1 cellular context compared by ENCODE assay signal in the genomic region with DNA sequence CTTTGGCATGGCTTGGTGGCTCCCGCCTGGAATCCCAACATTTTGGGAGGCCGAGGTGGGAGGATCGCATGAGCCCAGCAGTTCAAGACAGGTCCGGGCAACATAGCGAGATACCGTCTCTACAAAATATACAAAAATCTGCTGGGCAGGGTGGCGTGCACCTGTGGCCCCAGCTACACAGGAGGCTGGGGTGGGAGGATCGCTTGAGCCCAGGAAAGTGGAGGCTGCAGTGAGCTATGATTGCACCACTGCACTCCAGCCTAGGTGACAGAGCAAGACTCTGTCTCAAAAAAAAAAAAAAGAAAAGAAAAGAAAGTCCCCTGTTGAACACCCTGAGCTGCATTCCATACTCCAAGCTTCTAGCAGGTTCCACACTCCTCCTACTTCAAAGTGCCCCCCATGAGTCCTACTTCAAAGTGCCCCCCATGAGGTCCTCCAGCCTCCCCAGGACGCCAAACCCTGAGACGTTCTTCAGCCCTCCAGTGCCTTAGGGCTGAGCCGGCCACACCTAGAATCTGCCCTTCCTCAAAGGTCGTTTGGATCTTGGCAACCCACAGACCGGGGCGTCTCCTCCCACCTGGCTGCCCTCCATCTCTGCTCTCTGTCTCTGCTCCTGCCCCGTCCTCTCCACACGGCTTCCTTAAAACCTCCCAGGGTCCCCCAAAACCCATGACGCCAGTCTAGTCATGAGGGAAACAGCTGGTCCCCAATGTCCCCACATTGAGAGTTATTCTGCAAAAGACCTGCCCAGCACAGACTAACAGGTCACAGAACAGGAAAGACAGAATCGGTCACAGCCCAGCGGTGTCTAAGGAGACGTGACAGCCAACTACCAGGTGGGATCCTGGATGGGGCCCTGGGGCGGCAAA.
TF ChIP-seq lines count a peak whose summit lies in the region.

No MANE protein-coding gene starts in this region.

TF ChIP-seq in H1, 55 proteins besides CTCF, POLR2A, EP300 and RAD21:
- no peak for TF ChIP-seq SRF (IDR thresholded peaks at IDR 0.05; ENCODE audit: low read depth, low read length)
- TF ChIP-seq TBP (IDR thresholded peaks at IDR 0.05; ENCODE audit: low read depth, low read length), result no peak
- TF ChIP-seq RBBP5 (IDR thresholded peaks at IDR 0.05; ENCODE audit: borderline replicate concordance, low read depth, low read length), result no peak
- no peak for TF ChIP-seq HDAC6 (IDR thresholded peaks at IDR 0.05; ENCODE audit: low read depth, low read length)
- no peak for TF ChIP-seq CREB1 (IDR thresholded peaks at IDR 0.05)
- no peak for TF ChIP-seq YY1 (IDR thresholded peaks at IDR 0.05; ENCODE audit: low read depth, low read length)
